In the genomic region with DNA sequence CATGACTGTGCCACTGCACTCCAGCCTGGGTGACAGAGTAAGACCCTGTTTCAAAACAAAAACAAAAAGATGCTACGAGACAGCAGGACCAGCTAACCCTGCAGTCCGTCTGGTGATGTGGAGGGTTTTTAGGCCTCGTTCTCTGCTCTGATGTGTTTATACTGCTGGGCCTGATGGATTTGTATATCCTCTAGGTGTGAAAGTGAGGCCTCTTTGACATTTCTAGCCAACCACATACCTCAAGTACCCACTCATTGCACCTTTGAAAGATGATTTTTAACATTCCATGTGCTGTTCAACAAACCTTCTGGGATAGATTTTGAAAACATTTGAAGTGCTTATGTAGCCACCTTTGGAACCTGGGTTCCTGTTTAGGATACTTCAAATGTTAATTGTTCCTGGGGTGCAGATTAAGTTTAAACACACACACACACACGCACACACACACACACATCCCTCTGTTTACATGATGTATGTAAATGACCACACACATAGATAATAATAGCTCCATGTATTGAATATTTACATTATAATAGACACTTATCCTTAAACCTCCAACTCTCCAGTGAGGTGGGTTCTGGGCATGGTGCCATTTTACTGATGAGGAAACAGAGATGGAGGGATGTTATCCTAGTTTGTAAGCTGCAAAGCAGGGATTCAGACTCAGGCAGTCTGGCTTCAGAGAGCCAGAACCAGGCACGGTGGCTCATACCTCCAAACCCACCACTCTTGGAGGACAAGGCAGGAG, we compare ENCODE assay signal across 1 cellular context.
TF ChIP-seq lines count a peak whose summit lies in the region.

No MANE protein-coding gene starts in this region.

TF ChIP-seq in H1, 55 proteins besides CTCF, POLR2A, EP300 and RAD21:
- TF ChIP-seq FOSL1 (IDR thresholded peaks at IDR 0.05; ENCODE audit: insufficient read depth, low read depth, low read length) = no peak
- TF ChIP-seq RBBP5 (IDR thresholded peaks at IDR 0.05; ENCODE audit: borderline replicate concordance, low read depth, low read length) = no peak
- no peak for TF ChIP-seq SP4 (IDR thresholded peaks at IDR 0.05; ENCODE audit: low read length)
- TF ChIP-seq RXRA (IDR thresholded peaks at IDR 0.05; ENCODE audit: insufficient read depth, low read depth, low read length) = no peak
- TF ChIP-seq CHD1 (IDR thresholded peaks at IDR 0.05; ENCODE audit: low read depth, low read length) = no peak
- no peak for TF ChIP-seq MAFK (IDR thresholded peaks at IDR 0.05; ENCODE audit: low read depth, low read length)
- TF ChIP-seq HDAC6 (IDR thresholded peaks at IDR 0.05; ENCODE audit: low read depth, low read length) = no peak
- TF ChIP-seq KDM1A (IDR thresholded peaks at IDR 0.05; ENCODE audit: borderline replicate concordance, low read length) = no peak
- TF ChIP-seq, protein P1, sequence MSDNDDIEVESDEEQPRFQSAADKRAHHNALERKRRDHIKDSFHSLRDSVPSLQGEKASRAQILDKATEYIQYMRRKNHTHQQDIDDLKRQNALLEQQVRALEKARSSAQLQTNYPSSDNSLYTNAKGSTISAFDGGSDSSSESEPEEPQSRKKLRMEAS (IDR thresholded peaks at IDR 0.05) = no peak
- no peak for TF ChIP-seq CBX8 (IDR thresholded peaks at IDR 0.05; ENCODE audit: borderline replicate concordance, low read depth, low read length)
- TF ChIP-seq SAP30 (IDR thresholded peaks at IDR 0.05; ENCODE audit: insufficient read depth, insufficient replicate concordance, low read length) = no peak
- no peak for TF ChIP-seq SUZ12 (IDR thresholded peaks at IDR 0.05; ENCODE audit: low read length)
- no peak for TF ChIP-seq SIRT6 (IDR thresholded peaks at IDR 0.05; ENCODE audit: low read length)
